1 cellular context compared by ENCODE assay signal in genomic region chr13:114039471-114040141, GRCh38.
TF ChIP-seq lines count a peak whose summit lies in the region.

No MANE protein-coding gene starts in this region.

TF ChIP-seq in GM23338, 12 proteins besides CTCF, POLR2A, EP300 and RAD21 (continued from another document):
- TF ChIP-seq, protein P1, sequence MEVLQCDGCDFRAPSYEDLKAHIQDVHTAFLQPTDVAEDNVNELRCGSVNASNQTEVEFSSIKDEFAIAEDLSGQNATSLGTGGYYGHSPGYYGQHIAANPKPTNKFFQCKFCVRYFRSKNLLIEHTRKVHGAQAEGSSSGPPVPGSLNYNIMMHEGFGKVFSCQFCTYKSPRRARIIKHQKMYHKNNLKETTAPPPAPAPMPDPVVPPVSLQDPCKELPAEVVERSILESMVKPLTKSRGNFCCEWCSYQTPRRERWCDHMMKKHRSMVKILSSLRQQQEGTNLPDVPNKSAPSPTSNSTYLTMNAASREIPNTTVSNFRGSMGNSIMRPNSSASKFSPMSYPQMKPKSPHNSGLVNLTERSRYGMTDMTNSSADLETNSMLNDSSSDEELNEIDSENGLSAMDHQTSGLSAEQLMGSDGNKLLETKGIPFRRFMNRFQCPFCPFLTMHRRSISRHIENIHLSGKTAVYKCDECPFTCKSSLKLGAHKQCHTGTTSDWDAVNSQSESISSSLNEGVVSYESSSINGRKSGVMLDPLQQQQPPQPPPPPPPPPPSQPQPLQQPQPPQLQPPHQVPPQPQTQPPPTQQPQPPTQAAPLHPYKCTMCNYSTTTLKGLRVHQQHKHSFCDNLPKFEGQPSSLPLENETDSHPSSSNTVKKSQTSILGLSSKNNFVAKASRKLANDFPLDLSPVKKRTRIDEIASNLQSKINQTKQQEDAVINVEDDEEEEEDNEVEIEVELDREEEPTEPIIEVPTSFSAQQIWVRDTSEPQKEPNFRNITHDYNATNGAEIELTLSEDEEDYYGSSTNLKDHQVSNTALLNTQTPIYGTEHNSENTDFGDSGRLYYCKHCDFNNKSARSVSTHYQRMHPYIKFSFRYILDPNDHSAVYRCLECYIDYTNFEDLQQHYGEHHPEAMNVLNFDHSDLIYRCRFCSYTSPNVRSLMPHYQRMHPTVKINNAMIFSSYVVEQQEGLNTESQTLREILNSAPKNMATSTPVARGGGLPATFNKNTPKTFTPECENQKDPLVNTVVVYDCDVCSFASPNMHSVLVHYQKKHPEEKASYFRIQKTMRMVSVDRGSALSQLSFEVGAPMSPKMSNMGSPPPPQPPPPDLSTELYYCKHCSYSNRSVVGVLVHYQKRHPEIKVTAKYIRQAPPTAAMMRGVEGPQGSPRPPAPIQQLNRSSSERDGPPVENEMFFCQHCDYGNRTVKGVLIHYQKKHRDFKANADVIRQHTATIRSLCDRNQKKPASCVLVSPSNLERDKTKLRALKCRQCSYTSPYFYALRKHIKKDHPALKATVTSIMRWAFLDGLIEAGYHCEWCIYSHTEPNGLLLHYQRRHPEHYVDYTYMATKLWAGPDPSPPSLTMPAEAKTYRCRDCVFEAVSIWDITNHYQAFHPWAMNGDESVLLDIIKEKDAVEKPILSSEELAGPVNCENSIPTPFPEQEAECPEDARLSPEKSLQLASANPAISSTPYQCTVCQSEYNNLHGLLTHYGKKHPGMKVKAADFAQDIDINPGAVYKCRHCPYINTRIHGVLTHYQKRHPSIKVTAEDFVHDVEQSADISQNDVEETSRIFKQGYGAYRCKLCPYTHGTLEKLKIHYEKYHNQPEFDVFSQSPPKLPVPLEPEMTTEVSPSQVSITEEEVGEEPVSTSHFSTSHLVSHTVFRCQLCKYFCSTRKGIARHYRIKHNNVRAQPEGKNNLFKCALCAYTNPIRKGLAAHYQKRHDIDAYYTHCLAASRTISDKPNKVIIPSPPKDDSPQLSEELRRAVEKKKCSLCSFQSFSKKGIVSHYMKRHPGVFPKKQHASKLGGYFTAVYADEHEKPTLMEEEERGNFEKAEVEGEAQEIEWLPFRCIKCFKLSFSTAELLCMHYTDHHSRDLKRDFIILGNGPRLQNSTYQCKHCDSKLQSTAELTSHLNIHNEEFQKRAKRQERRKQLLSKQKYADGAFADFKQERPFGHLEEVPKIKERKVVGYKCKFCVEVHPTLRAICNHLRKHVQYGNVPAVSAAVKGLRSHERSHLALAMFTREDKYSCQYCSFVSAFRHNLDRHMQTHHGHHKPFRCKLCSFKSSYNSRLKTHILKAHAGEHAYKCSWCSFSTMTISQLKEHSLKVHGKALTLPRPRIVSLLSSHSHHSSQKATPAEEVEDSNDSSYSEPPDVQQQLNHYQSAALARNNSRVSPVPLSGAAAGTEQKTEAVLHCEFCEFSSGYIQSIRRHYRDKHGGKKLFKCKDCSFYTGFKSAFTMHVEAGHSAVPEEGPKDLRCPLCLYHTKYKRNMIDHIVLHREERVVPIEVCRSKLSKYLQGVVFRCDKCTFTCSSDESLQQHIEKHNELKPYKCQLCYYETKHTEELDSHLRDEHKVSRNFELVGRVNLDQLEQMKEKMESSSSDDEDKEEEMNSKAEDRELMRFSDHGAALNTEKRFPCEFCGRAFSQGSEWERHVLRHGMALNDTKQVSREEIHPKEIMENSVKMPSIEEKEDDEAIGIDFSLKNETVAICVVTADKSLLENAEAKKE (CRISPR knock-in tag; IDR thresholded peaks at IDR 0.05): no peak
- TF ChIP-seq JUNB (IDR thresholded peaks at IDR 0.05; ENCODE audit: unreplicated experiment): no peak
